ENCODE assay signal across 1 cellular context in the genomic region with DNA sequence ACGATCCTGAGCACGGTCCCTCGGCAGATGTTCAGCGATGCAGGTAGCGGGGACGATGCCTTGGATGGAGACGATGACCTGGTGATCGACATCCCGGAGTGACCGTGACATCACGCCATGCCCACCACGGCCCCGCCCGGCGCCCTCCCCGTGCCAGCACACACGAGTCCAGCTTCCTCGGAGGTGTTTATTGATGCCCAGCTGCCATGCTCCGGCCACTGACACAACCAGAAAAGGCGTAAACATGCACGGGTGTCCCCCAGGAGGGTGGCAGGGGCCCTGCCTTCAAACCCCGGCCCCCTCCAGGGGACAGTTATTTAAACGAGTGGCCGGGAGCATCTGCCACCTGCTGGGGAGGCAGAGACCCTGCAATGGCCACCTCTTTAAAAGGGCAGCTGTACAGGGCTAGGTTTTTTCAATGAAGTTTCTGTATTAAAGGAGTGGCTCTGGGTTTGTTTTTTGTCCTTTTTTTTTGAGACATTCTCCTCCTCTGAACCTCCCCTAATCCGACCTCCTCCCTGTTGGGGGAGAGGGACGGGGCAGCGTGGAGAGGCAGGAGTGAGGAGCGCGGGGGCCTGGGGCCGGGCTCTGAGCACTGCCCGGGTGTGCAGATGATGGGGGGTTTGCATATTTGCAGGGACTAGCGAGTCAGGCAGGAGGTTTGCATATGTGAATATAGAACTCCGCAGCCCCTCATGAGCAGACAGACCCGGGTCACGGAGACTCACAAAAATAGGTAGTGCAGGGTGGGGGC.
TF ChIP-seq lines count a peak whose summit lies in the region.

No MANE protein-coding gene starts in this region.

TF ChIP-seq in HepG2, 621 proteins besides CTCF, POLR2A, EP300 and RAD21 (continued from another document):
- TF ChIP-seq PCBP2 (optimal IDR thresholded peaks at IDR 0.05; ENCODE audit: low read depth, low read length, poor library complexity, severe bottlenecking) (no peak), ZNF136 (CRISPR knock-in tag; IDR thresholded peaks at IDR 0.05; ENCODE audit: low read depth) (no peak), ZNF367 (CRISPR knock-in tag; IDR thresholded peaks at IDR 0.05; ENCODE audit: borderline replicate concordance) (no peak), HNRNPL (IDR thresholded peaks at IDR 0.05; ENCODE audit: low read depth, low read length) (peak; percentile 83), ZNF883 (CRISPR knock-in tag; IDR thresholded peaks at IDR 0.05; ENCODE audit: not compliant biosample characterization) (no peak), ZKSCAN1 (IDR thresholded peaks at IDR 0.05; ENCODE audit: low read length) (no peak), ATF1 (CRISPR knock-in tag; IDR thresholded peaks at IDR 0.05) (no peak), MAFF (IDR thresholded peaks at IDR 0.05; ENCODE audit: low read depth, low read length) (no peak), FOXP1 (IDR thresholded peaks at IDR 0.05) (no peak), FOXP1 (CRISPR knock-in tag; IDR thresholded peaks at IDR 0.05) (no peak)
- TF ChIP-seq, protein P1, sequence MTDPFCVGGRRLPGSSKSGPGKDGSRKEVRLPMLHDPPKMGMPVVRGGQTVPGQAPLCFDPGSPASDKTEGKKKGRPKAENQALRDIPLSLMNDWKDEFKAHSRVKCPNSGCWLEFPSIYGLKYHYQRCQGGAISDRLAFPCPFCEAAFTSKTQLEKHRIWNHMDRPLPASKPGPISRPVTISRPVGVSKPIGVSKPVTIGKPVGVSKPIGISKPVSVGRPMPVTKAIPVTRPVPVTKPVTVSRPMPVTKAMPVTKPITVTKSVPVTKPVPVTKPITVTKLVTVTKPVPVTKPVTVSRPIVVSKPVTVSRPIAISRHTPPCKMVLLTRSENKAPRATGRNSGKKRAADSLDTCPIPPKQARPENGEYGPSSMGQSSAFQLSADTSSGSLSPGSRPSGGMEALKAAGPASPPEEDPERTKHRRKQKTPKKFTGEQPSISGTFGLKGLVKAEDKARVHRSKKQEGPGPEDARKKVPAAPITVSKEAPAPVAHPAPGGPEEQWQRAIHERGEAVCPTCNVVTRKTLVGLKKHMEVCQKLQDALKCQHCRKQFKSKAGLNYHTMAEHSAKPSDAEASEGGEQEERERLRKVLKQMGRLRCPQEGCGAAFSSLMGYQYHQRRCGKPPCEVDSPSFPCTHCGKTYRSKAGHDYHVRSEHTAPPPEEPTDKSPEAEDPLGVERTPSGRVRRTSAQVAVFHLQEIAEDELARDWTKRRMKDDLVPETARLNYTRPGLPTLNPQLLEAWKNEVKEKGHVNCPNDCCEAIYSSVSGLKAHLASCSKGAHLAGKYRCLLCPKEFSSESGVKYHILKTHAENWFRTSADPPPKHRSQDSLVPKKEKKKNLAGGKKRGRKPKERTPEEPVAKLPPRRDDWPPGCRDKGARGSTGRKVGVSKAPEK (CRISPR knock-in tag; IDR thresholded peaks at IDR 0.05; ENCODE audit: borderline replicate concordance) = no peak
- TF ChIP-seq, protein P2, sequence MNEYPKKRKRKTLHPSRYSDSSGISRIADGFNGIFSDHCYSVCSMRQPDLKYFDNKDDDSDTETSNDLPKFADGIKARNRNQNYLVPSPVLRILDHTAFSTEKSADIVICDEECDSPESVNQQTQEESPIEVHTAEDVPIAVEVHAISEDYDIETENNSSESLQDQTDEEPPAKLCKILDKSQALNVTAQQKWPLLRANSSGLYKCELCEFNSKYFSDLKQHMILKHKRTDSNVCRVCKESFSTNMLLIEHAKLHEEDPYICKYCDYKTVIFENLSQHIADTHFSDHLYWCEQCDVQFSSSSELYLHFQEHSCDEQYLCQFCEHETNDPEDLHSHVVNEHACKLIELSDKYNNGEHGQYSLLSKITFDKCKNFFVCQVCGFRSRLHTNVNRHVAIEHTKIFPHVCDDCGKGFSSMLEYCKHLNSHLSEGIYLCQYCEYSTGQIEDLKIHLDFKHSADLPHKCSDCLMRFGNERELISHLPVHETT (CRISPR knock-in tag; conservative IDR thresholded peaks at IDR 0.05) = no peak
- TF ChIP-seq, protein P3, sequence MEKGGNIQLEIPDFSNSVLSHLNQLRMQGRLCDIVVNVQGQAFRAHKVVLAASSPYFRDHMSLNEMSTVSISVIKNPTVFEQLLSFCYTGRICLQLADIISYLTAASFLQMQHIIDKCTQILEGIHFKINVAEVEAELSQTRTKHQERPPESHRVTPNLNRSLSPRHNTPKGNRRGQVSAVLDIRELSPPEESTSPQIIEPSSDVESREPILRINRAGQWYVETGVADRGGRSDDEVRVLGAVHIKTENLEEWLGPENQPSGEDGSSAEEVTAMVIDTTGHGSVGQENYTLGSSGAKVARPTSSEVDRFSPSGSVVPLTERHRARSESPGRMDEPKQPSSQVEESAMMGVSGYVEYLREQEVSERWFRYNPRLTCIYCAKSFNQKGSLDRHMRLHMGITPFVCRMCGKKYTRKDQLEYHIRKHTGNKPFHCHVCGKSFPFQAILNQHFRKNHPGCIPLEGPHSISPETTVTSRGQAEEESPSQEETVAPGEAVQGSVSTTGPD (CRISPR knock-in tag; IDR thresholded peaks at IDR 0.05) = 0 out of 2 replicates have a peak, but pooled peaks have one; percentile 46
